In the genomic region with DNA sequence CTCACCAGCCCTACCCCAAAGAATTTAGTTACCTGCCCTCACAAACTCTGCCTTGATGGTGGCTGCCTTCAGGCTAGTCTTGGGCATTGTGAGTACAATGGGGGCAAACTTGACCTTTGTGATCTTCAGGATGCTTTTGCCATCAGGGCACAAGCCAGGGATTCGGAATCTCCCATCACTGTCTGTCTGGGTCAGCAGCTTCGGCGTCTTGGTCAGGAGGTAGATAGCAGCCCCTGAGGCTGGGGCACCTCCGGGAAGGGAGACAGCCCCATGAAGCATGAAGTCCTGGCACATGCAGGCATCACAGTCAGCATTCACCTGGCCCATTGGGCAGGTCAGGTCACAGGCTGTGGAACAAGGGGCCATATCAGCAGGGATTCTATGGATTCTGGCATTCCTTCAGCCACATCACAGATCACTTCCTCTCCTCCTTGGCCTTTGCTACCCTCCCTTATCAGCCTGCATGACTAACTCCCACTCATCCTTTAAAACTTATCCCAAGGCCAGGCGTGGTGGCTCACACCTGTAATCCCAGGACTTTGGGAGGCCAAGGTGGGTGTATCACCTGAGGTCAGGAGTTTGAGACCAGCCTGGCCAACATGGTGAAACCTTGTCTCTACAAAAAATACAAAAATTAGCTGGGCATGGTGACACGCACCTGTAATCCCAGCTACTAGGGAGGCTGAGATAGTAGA, we compare ENCODE assay signal across 1 cellular context.
TF ChIP-seq lines count a peak whose summit lies in the region.

No MANE protein-coding gene starts in this region.

TF ChIP-seq in K562, 482 proteins besides CTCF, POLR2A, EP300 and RAD21:
- TF ChIP-seq ARID1B (IDR thresholded peaks at IDR 0.05) (peak; percentile 34; the same call in 1 of the 2 replicates), CBFA2T2 (conservative IDR thresholded peaks at IDR 0.05) (peak; percentile 17; the same call in 1 of the 2 replicates), POLR2H (tag; IDR thresholded peaks at IDR 0.05; ENCODE audit: low read depth) (no peak), CBFA2T3 (IDR thresholded peaks at IDR 0.05) (peak; percentile 55), CEBPB (tag; IDR thresholded peaks at IDR 0.05) (no peak), EGR1 (conservative IDR thresholded peaks at IDR 0.05) (0 out of 2 replicates have a peak, but pooled peaks have one; percentile 12), PTRF (tag; IDR thresholded peaks at IDR 0.05) (no peak), CTBP1 (IDR thresholded peaks at IDR 0.05; ENCODE audit: borderline replicate concordance) (peak; percentile 34; the same call in 1 of the 2 replicates), SPI1 (IDR thresholded peaks at IDR 0.05; ENCODE audit: borderline replicate concordance, low read depth, low read length) (peak; percentile 56; the same call in 1 of the 2 replicates), POU5F1 (IDR thresholded peaks at IDR 0.05; ENCODE audit: borderline replicate concordance, low read depth, low read length, partially characterized antibody) (no peak), RBM14 (IDR thresholded peaks at IDR 0.05; ENCODE audit: borderline replicate concordance, insufficient read depth, low read depth, low read length) (no peak), CSDE1 (IDR thresholded peaks at IDR 0.05) (no peak), CAMTA2 (CRISPR knock-in tag; conservative IDR thresholded peaks at IDR 0.05) (no peak), WHSC1 (IDR thresholded peaks at IDR 0.05; ENCODE audit: low read length) (no peak), SREBF1 (IDR thresholded peaks at IDR 0.05; ENCODE audit: borderline replicate concordance, low read depth, low read length) (no peak), TAF1 (IDR thresholded peaks at IDR 0.05; ENCODE audit: control insufficient read depth, extremely low read depth, insufficient read depth, low read length, severe bottlenecking) (no peak), ARHGAP35 (IDR thresholded peaks at IDR 0.05; ENCODE audit: partially characterized antibody) (no peak), ZEB2 (IDR thresholded peaks at IDR 0.05) (peak; percentile 78), YBX1 (IDR thresholded peaks at IDR 0.05) (no peak), ZFP36 (IDR thresholded peaks at IDR 0.05; ENCODE audit: low read depth, low read length, partially characterized antibody) (no peak)
- TF ChIP-seq, protein P1, sequence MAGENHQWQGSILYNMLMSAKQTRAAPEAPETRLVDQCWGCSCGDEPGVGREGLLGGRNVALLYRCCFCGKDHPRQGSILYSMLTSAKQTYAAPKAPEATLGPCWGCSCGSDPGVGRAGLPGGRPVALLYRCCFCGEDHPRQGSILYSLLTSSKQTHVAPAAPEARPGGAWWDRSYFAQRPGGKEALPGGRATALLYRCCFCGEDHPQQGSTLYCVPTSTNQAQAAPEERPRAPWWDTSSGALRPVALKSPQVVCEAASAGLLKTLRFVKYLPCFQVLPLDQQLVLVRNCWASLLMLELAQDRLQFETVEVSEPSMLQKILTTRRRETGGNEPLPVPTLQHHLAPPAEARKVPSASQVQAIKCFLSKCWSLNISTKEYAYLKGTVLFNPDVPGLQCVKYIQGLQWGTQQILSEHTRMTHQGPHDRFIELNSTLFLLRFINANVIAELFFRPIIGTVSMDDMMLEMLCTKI (IDR thresholded peaks at IDR 0.05; ENCODE audit: partially characterized antibody): no peak
